ENCODE assay signal across 12 cellular contexts in genomic region chr9:130805510-130806387, GRCh38. TPM values are rescaled to one million over a fixed set of nuclear protein-coding genes. Genes with fewer than 3 reads are reported as not detected.
A peak's percentile ranks its signal among the peaks of the same experiment; 100 is the strongest.
DNase-seq lines count a peak whose midpoint lies in the region; ATAC-seq and TF ChIP-seq lines count a peak whose summit lies in the region.
"Had no signal": no experiment of that assay in that cellular context is flagged by ENCODE, and none has a peak within 500 bp of the region (broad histone marks: within the 10 kb centered on the region; RNA-seq: fewer than 3 reads in every experiment).

No MANE protein-coding gene starts in this region.

- peak overlapping the region; percentile 35 for H3K4me3 ChIP-seq in DOHH2 (ENCODE audit: low read length)
- H3K4me3 ChIP-seq in GM23248, result no peak overlapping the region
- no peak overlapping the region for H3K4me3 ChIP-seq in mesenchymal stem cell (ENCODE audit: insufficient read depth in 1 of 2, low read depth in 1 of 2, low read length in 2 of 2)
- H3K4me3 ChIP-seq in spleen, result no peak overlapping the region
- H3K4me3 ChIP-seq: left lung, psoas muscle had no signal

- H4K20me1 ChIP-seq in DOHH2 (ENCODE audit: control insufficient read depth, insufficient read depth, low read depth, low read length), result no peaks in the 10 kb centered on the region
- H4K20me1 ChIP-seq in GM23248 (ENCODE audit: insufficient read depth), result no peaks in the 10 kb centered on the region

- no peak overlapping the region for H4K91ac ChIP-seq in mesenchymal stem cell (ENCODE audit: low read length)

- peaks cover 21% of the 10 kb centered on the region for H3K4me1 ChIP-seq in DOHH2 (ENCODE audit: control insufficient read depth, low read length)
- peaks cover 13% of the 10 kb centered on the region for H3K4me1 ChIP-seq in GM23248 (ENCODE audit: insufficient read depth)
- no peaks in the 10 kb centered on the region for H3K4me1 ChIP-seq in mesenchymal stem cell (ENCODE audit: control insufficient read depth, insufficient read depth, low read depth, low read length)
- peaks cover 5 to 25% (median 15%) of the 10 kb centered on the region in 6 donors for H3K4me1 ChIP-seq in spleen
- H3K4me1 ChIP-seq: left lung, psoas muscle had no signal

- H3K9me3 ChIP-seq in DOHH2 (ENCODE audit: control insufficient read depth, insufficient read depth, low read length), result no peaks in the 10 kb centered on the region
- H3K9me3 ChIP-seq in GM23248 (ENCODE audit: low read depth), result no peaks in the 10 kb centered on the region
- peaks cover 4% of the 10 kb centered on the region for H3K9me3 ChIP-seq in mesenchymal stem cell (ENCODE audit: control insufficient read depth, low read length)
- H3K9me3 ChIP-seq in spleen, result no peaks in the 10 kb centered on the region
- H3K9me3 ChIP-seq: left lung, psoas muscle had no signal

- no peak overlapping the region for H4K8ac ChIP-seq in mesenchymal stem cell (ENCODE audit: low read length)

- no peak for TF ChIP-seq CTCF in DOHH2 (IDR thresholded peaks at IDR 0.05; ENCODE audit: low read depth, low read length, poor library complexity, severe bottlenecking)
- TF ChIP-seq CTCF in spleen (IDR thresholded peaks at IDR 0.05 in 8 of 11, conservative IDR thresholded peaks at IDR 0.05 in 3 of 11), result no peak

- no peak for TF ChIP-seq POLR2A in spleen (IDR thresholded peaks at IDR 0.05)

- H2BK15ac ChIP-seq in mesenchymal stem cell (ENCODE audit: low read depth, poor library complexity, severe bottlenecking), result no peak overlapping the region

- no peak overlapping the region for H2AK5ac ChIP-seq in mesenchymal stem cell (ENCODE audit: low read length, severe bottlenecking)

- H3F3A ChIP-seq in DOHH2 (ENCODE audit: control insufficient read depth, insufficient read depth), result peaks cover 10% of the 10 kb centered on the region
- H3F3A ChIP-seq in GM23248 (ENCODE audit: insufficient read depth), result peaks cover 5% of the 10 kb centered on the region; the same call in 1 of the 2 replicates

- WGBS in GM23248 (ENCODE audit: low coverage in 1 of 2, low lambda C conversion rate in 2 of 2, missing lambda C conversion rate in 2 of 2), 2 experiments, result 88 to 95% methylated on average over 1 of the region's 1 CpG
- 89% methylated on average over 1 of the region's 1 CpG for WGBS in mesenchymal stem cell
- 33 to 72% (median 57%) methylated on average over 1 of the region's 1 CpG for WGBS in spleen, 5 donors

- DNase-seq in GM23248, result peak; percentile 27
- peak; percentile 28 for DNase-seq in SKM-1 treated with dmso at 0.1 percent for 144 hours (lab: John Stamatoyannopoulos, UW; ENCODE audit: unreplicated experiment)
- DNase-seq in mesenchymal stem cell, result peak; percentile 33
- DNase-seq in spleen, result no peak
- DNase-seq in retina, result no peak
- no peak for DNase-seq in DMS 273 treated with DMSO at 0.1 percent for 48 hours (lab: John Stamatoyannopoulos, UW)
- DNase-seq: CD4-positive, CD25-positive, alpha-beta regulatory T cell; left lung; psoas muscle; T-helper 2 cell had no signal

- H3K9ac ChIP-seq in GM23248 (no peak overlapping the region), mesenchymal stem cell (ENCODE audit: low read length) (peak overlapping the region; percentile 30)

- H3K79me1 ChIP-seq in mesenchymal stem cell (replicated peaks; ENCODE audit: low read length, poor library complexity, severe bottlenecking), result peaks cover 20% of the 10 kb centered on the region

- no peak overlapping the region for H3K18ac ChIP-seq in mesenchymal stem cell (ENCODE audit: low read depth in 1 of 2, low read length in 2 of 2)

- no peak overlapping the region for H2BK5ac ChIP-seq in mesenchymal stem cell (ENCODE audit: low read depth, low read length, poor library complexity, severe bottlenecking)

- H3K23ac ChIP-seq in mesenchymal stem cell (ENCODE audit: low read length in 2 of 2), result no peak overlapping the region

- H3K9me2 ChIP-seq in DOHH2 (replicated peaks; ENCODE audit: control insufficient read depth, low read length), result no peaks in the 10 kb centered on the region
- no peaks in the 10 kb centered on the region for H3K9me2 ChIP-seq in GM23248 (ENCODE audit: insufficient read depth)

- ATAC-seq in GM21528 (IDR thresholded peaks at IDR 0.05; ENCODE audit: low FRiP score, unreplicated experiment), result no peak
- ATAC-seq: left lung, psoas muscle had no signal

- in situ Hi-C loops in GM23248 (cut with MboI), result no loop called here

- H3K14ac ChIP-seq in mesenchymal stem cell (ENCODE audit: low read length in 2 of 2), result no peak overlapping the region

- H3K4me2 ChIP-seq in DOHH2 (ENCODE audit: low read length) (peak overlapping the region; percentile 61), GM23248 (ENCODE audit: unreplicated experiment) (no peak overlapping the region), mesenchymal stem cell (ENCODE audit: low read length, poor library complexity, severe bottlenecking) (no peak overlapping the region)

- no peak overlapping the region for H2BK12ac ChIP-seq in mesenchymal stem cell (ENCODE audit: low read length in 2 of 2)

- H3K36me3 ChIP-seq in DOHH2 (ENCODE audit: control insufficient read depth, low read length) (no peaks in the 10 kb centered on the region), GM23248 (ENCODE audit: low read depth) (no peaks in the 10 kb centered on the region), mesenchymal stem cell (ENCODE audit: control insufficient read depth in 1 of 2, insufficient read depth in 2 of 2, low read depth in 1 of 2, low read length in 2 of 2) (no peaks in the 10 kb centered on the region), spleen (no peaks in the 10 kb centered on the region)
- H3K36me3 ChIP-seq: left lung had no signal

- intact Hi-C loops in spleen (cut with DNase I; ENCODE audit: low total_unique reads), result no loop called here

- H2BK120ac ChIP-seq in mesenchymal stem cell (ENCODE audit: low read depth, low read length), result no peak overlapping the region

- H3K79me2 ChIP-seq in DOHH2 (ENCODE audit: control insufficient read depth, low read length), result peaks cover 3% of the 10 kb centered on the region; the same call in 1 of the 2 replicates
- H3K79me2 ChIP-seq in GM23248 (ENCODE audit: insufficient read depth), result peaks cover 85% of the 10 kb centered on the region

- H3K27me3 ChIP-seq in DOHH2 (ENCODE audit: control insufficient read depth, low read length) (no peaks in the 10 kb centered on the region), GM23248 (replicated peaks; ENCODE audit: insufficient read depth) (no peaks in the 10 kb centered on the region), mesenchymal stem cell (ENCODE audit: control insufficient read depth in 1 of 2, insufficient read depth in 1 of 2, low read length in 2 of 2) (no peaks in the 10 kb centered on the region), spleen (replicated peaks in 1 of 7) (no peaks in the 10 kb centered on the region)
- H3K27me3 ChIP-seq: left lung had no signal

- H2AFZ ChIP-seq in GM23248, result no peak overlapping the region
- H2AFZ ChIP-seq in mesenchymal stem cell (ENCODE audit: low read depth, low read length), result no peak overlapping the region

- peak overlapping the region; percentile 47 for H3K27ac ChIP-seq in DOHH2 (ENCODE audit: low read depth, low read length)
- H3K27ac ChIP-seq in GM23248, result no peak overlapping the region
- H3K27ac ChIP-seq in mesenchymal stem cell (ENCODE audit: low read length, poor library complexity, severe bottlenecking), result peak overlapping the region; percentile 6
- H3K27ac ChIP-seq in spleen, result peak overlapping the region in 1 of 8 donors; percentile 11
- H3K27ac ChIP-seq: left lung, psoas muscle had no signal

- H3K4ac ChIP-seq in mesenchymal stem cell (ENCODE audit: low read depth in 1 of 2, low read length in 2 of 2), result no peak overlapping the region

RNA-seq across cellular contexts. Expression of gene ABL1, which starts 29.3 kb away (rescaled TPM):
- total RNA-seq in GM23248 (2014; rRNA removed; shearing (Covaris generic)), result 66.1 and 68.2 TPM in 2 replicates
- polyA plus RNA-seq in GM23248 (2016; fragmentation: Nextera tagmentation; extraction: Ambion mirVana), result 22.0 and 22.9 TPM in 2 replicates
- polyA plus RNA-seq in mesenchymal stem cell (2013, experiment 1 of 2), result 49.4 TPM
- polyA plus RNA-seq in mesenchymal stem cell (2013, experiment 2 of 2), result 49.9 TPM
- 10 to 100 TPM; 36.2 to 76.7 (median 55.5) TPM for total RNA-seq in spleen
- polyA plus RNA-seq in spleen, result 10 to 100 TPM in 2 of 3 donors, 1 to 10 TPM in 1; 9.7 to 17.0 (median 11.5) TPM

Comparison
In these comparisons a context has a peak if more than half of its experiments do, and no peak if none do; other contexts are left out.
1. DNase-seq: peak in GM23248 (single experiment), SKM-1 treated with dmso at 0.1 percent for 144 hours (single experiment) and mesenchymal stem cell (single experiment); none in spleen (single experiment), retina (single experiment) and DMS 273 treated with DMSO at 0.1 percent for 48 hours (single experiment).